Comparison of ENCODE assay signal across 8 cellular contexts in genomic region chr9:133023117-133023890, GRCh38. TPM values are rescaled to one million over a fixed set of nuclear protein-coding genes. Genes with fewer than 3 reads are reported as not detected.
DNase-seq lines count a peak whose midpoint lies in the region; ATAC-seq and TF ChIP-seq lines count a peak whose summit lies in the region.

No MANE protein-coding gene starts in this region.

- no peak overlapping the region for H3K27ac Mint-ChIP-seq in activated naive CD4-positive, alpha-beta T cell treated with anti-CD3 and anti-CD28 coated beads, Interleukin-2, amount 50 U/mL, for 72 hours

- H3K27ac ChIP-seq in OCI-LY7 (ENCODE audit: low read depth, low read length, poor library complexity, severe bottlenecking), result no peak overlapping the region

- no peaks in the 10 kb centered on the region for H4K20me1 ChIP-seq in OCI-LY7 (ENCODE audit: insufficient read depth, low read length)

- peaks cover 30% of the 10 kb centered on the region for H3K4me1 ChIP-seq in OCI-LY7 (ENCODE audit: insufficient read depth, low read length, poor library complexity, severe bottlenecking)

- BruUV-seq in OCI-LY7 (replicated peaks; lab: Mats Ljungman, UMichigan), result no TSS peak

- peak overlapping the region; percentile 48 for H3K4me2 ChIP-seq in OCI-LY7 (ENCODE audit: low read length)

- no peaks in the 10 kb centered on the region for H3K9me3 Mint-ChIP-seq in activated naive CD4-positive, alpha-beta T cell treated with anti-CD3 and anti-CD28 coated beads, Interleukin-2, amount 50 U/mL, for 72 hours

- H3K36me3 Mint-ChIP-seq in activated naive CD4-positive, alpha-beta T cell treated with anti-CD3 and anti-CD28 coated beads, Interleukin-2, amount 50 U/mL, for 72 hours, result no peaks in the 10 kb centered on the region

- no peaks in the 10 kb centered on the region for H3K9me2 ChIP-seq in OCI-LY7 (ENCODE audit: insufficient read depth, low read length)

- H3K9me3 ChIP-seq in OCI-LY7 (ENCODE audit: low read length), result no peaks in the 10 kb centered on the region

- no peak overlapping the region for H3K4me3 ChIP-seq in OCI-LY7 (ENCODE audit: low read depth, low read length, poor library complexity, severe bottlenecking)

- peak overlapping the region; percentile 6; the same call in 1 of the 2 replicates for H2AFZ ChIP-seq in OCI-LY7 (ENCODE audit: low read length)

- TF ChIP-seq CTCF in OCI-LY7 (conservative IDR thresholded peaks at IDR 0.05; ENCODE audit: low read length), result no peak

- ATAC-seq in activated naive CD4-positive, alpha-beta T cell treated with anti-CD3 and anti-CD28 coated beads, Interleukin-2, amount 50 U/mL, for 72 hours, result peak; percentile 47 to 76
- no peak for ATAC-seq in GM18909 (IDR thresholded peaks at IDR 0.05; ENCODE audit: poor library complexity, unreplicated experiment)

- intact Hi-C loops in OCI-LY7 (cut with micrococcal nuclease; ENCODE audit: unreplicated experiment), result loop anchor here (2.0 kb wide), 2 partner anchors 47 to 121 kb away; no protein-coding TSS in a partner anchor

- H3K36me3 ChIP-seq in OCI-LY7 (ENCODE audit: insufficient read depth, low read length), result no peaks in the 10 kb centered on the region; the same call in 1 of the 2 replicates

- peak; percentile 18 for DNase-seq in NK-92 treated with Interleukin-12 subunit alpha and Interleukin-12 subunit beta, amount 100 ng/mL, for 24 hours (lab: John Stamatoyannopoulos, UW)
- DNase-seq in NK-92 (lab: John Stamatoyannopoulos, UW; ENCODE audit: unreplicated experiment) (no peak), OCI-LY7 (ENCODE audit: low spot score) (peak; percentile 66), mesenteric fat pad (ENCODE audit: low spot score) (no peak), EL (no peak)
- DNase-seq in activated naive CD4-positive, alpha-beta T cell treated with anti-CD3 and anti-CD28 coated beads, Interleukin-2, amount 50 U/mL, for 72 hours (ENCODE audit: low spot score in 2 of 2), result peak in 1 of 2 donors; percentile 65
- DNase-seq in stimulated activated CD8-positive, alpha-beta memory T cell treated with anti-CD3 and anti-CD28 coated beads, Interleukin-4, amount 100 ng/mL, for 48 hours, result peak; percentile 74

- CTCF ChIA-PET in OCI-LY7 (lab: Charles Lee; ENCODE audit: unreplicated experiment), result no interaction called here

- no peaks in the 10 kb centered on the region for H3K79me2 ChIP-seq in OCI-LY7 (ENCODE audit: insufficient read depth, low read depth, low read length)

- POLR2A ChIA-PET in OCI-LY7 (lab: Charles Lee), result interaction anchor here (1.6 kb wide), 1 partner anchor 7 kb away, joined by 7 read pairs; the partner anchor contains the start of gene GTF3C5

RNA-seq across cellular contexts. Expression of gene GTF3C5, which starts 7.5 kb away (rescaled TPM):
- total RNA-seq in OCI-LY7 (2014; rRNA removed; shearing (Covaris generic)), result 91.9 and 97.0 TPM in 2 replicates
- total RNA-seq in OCI-LY7 (2022) (90.3 and 91.6 TPM in 2 replicates), mesenteric fat pad (32.3 TPM)
- 100 to 1,000 TPM; 104 to 194 TPM for total RNA-seq in activated naive CD4-positive, alpha-beta T cell treated with anti-CD3 and anti-CD28 coated beads, Interleukin-2, amount 50 U/mL, for 72 hours

RNA-seq across cellular contexts. Expression of gene CEL, which starts 38.5 kb away (rescaled TPM):
- 0.39 and 1.2 TPM in 2 replicates for total RNA-seq in OCI-LY7 (2014; rRNA removed; shearing (Covaris generic))
- total RNA-seq in OCI-LY7 (2022) (1.4 and 1.8 TPM in 2 replicates), mesenteric fat pad (2.2 TPM)
- 1 to 10 TPM; 2.4 to 9.3 TPM for total RNA-seq in activated naive CD4-positive, alpha-beta T cell treated with anti-CD3 and anti-CD28 coated beads, Interleukin-2, amount 50 U/mL, for 72 hours

RNA-seq across cellular contexts. Expression of gene GFI1B, which starts 44.8 kb away (rescaled TPM):
- total RNA-seq in OCI-LY7 (2014; rRNA removed; shearing (Covaris generic)), result 0.50 TPM in 1 of 2 replicates, not detected in the other
- total RNA-seq in OCI-LY7 (2022) (3.3 and 4.9 TPM in 2 replicates), mesenteric fat pad (not detected)
- under 1 TPM in 1 of 2 donors, not detected in 1; 0.48 TPM for total RNA-seq in activated naive CD4-positive, alpha-beta T cell treated with anti-CD3 and anti-CD28 coated beads, Interleukin-2, amount 50 U/mL, for 72 hours

Comparison
In these comparisons a context has a peak if more than half of its experiments do, and no peak if none do; other contexts are left out.
1. DNase-seq: peak in NK-92 treated with Interleukin-12 subunit alpha and Interleukin-12 subunit beta, amount 100 ng/mL, for 24 hours (single experiment), OCI-LY7 (single experiment) and stimulated activated CD8-positive, alpha-beta memory T cell treated with anti-CD3 and anti-CD28 coated beads, Interleukin-4, amount 100 ng/mL, for 48 hours (single experiment); none in NK-92 (single experiment), mesenteric fat pad (single experiment) and EL (single experiment).